ENCODE assay signal across 26 cellular contexts in the genomic region with DNA sequence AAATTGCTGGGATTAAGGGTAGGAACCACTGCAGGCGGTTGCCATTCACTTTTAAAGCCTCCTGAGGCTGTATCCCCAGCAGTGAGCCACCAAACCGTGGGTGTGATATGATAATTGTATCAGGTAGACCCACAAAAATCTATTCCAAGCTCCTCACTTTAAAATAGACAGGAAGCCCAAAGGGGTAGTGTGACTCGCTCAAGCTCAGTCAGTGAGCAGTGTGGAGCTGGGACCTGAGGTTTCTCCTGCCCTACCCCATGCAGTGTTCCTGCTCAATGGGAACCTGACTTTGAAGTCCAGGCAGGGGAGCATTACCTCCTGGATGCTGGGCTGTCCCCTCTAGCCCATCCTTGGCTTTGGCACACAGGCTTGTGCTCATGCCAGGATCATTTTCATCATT. TPM values are rescaled to one million over a fixed set of nuclear protein-coding genes. Genes with fewer than 3 reads are reported as not detected.
"Had no signal": no experiment of that assay in that cellular context is flagged by ENCODE, and none has a peak within 500 bp of the region (broad histone marks: within the 10 kb centered on the region; RNA-seq: fewer than 3 reads in every experiment).

No MANE protein-coding gene starts in this region.

- ATAC-seq: activated CD8-positive, alpha-beta T cell treated with anti-CD3 and anti-CD28 coated beads, Interleukin-2, amount 10 ng/mL, durations not matched to agents 7 days and 5 days; activated naive CD4-positive, alpha-beta T cell treated with anti-CD3 and anti-CD28 coated beads, Interleukin-2, amount 50 U/mL, for 72 hours; effector memory CD8-positive, alpha-beta T cell; left lobe of liver; lower lobe of right lung; right cardiac atrium; T-cell had no signal

- H3K4me3 ChIP-seq: colonic mucosa, dorsolateral prefrontal cortex, lower lobe of right lung, ovary, prostate gland, transverse colon had no signal

- H3K4me1 Mint-ChIP-seq: central memory CD8-positive, alpha-beta T cell; natural killer cell; T-cell had no signal

- H3K9me3 ChIP-seq: colonic mucosa, lower lobe of right lung, ovary, prostate gland, transverse colon had no signal

- H3K36me3 ChIP-seq: colonic mucosa, ovary, prostate gland, transverse colon had no signal

- H3K27ac ChIP-seq: colonic mucosa, dorsolateral prefrontal cortex, lower lobe of right lung, ovary, prostate gland, transverse colon, WERI-Rb-1 had no signal

- H3K4me3 Mint-ChIP-seq: activated CD8-positive, alpha-beta T cell treated with anti-CD3 and anti-CD28 coated beads, Interleukin-2, amount 10 ng/mL, durations not matched to agents 7 days and 5 days; activated T-helper 1 cell treated with anti-CD3 and anti-CD28 coated beads, Interleukin-12 subunit alpha, Interleukin-12 subunit beta, Interleukin-2, Interleukin-4 antibody, amounts not matched to agents 30 ng/mL and 10 ng/mL and 1 ng/mL, durations not matched to agents 14 hours and 24 hours and 36 hours; central memory CD8-positive, alpha-beta T cell; effector memory CD8-positive, alpha-beta T cell; natural killer cell; stimulated activated naive CD8-positive, alpha-beta T cell treated with anti-CD3 and anti-CD28 coated beads, Interleukin-15, Interleukin-2, amounts not matched to agents 100 ng/mL and 50 ng/mL, for 24 hours; T-cell; T-helper 2 cell treated with Interferon-gamma antibody and Interleukin-4, amounts not matched to agents 5 μg/mL and 100 μg/mL, for 36 hours had no signal

- H3K27ac Mint-ChIP-seq: activated CD8-positive, alpha-beta T cell treated with anti-CD3 and anti-CD28 coated beads, Interleukin-2, amount 10 ng/mL, durations not matched to agents 7 days and 5 days; activated naive CD4-positive, alpha-beta T cell treated with anti-CD3 and anti-CD28 coated beads, Interleukin-2, amount 50 U/mL, for 72 hours; activated T-helper 1 cell treated with anti-CD3 and anti-CD28 coated beads, Interleukin-12 subunit alpha, Interleukin-12 subunit beta, Interleukin-2, Interleukin-4 antibody, amounts not matched to agents 30 ng/mL and 10 ng/mL and 1 ng/mL, durations not matched to agents 14 hours and 24 hours and 36 hours; effector memory CD8-positive, alpha-beta T cell; natural killer cell; stimulated activated naive CD8-positive, alpha-beta T cell treated with anti-CD3 and anti-CD28 coated beads, Interleukin-15, Interleukin-2, amounts not matched to agents 100 ng/mL and 50 ng/mL, for 24 hours; T-cell; T-helper 2 cell treated with Interferon-gamma antibody and Interleukin-4, amounts not matched to agents 5 μg/mL and 100 μg/mL, for 36 hours had no signal

- H3K4me1 ChIP-seq: colonic mucosa, lower lobe of right lung, prostate gland, transverse colon had no signal

- H3K27me3 ChIP-seq: colonic mucosa, dorsolateral prefrontal cortex, ovary, transverse colon had no signal

- DNase-seq: activated CD4-positive, alpha-beta T cell treated with anti-CD3 and anti-CD28 coated beads for 1 hour; activated CD4-positive, alpha-beta T cell treated with anti-CD3 and anti-CD28 coated beads, Interleukin-2, amount 50 U/mL, for 1 hour; activated CD8-positive, alpha-beta T cell treated with anti-CD3 and anti-CD28 coated beads, Interleukin-2, amount 10 ng/mL, durations not matched to agents 7 days and 5 days; activated gamma-delta T cell; colonic mucosa; dorsolateral prefrontal cortex; effector memory CD8-positive, alpha-beta T cell; foreskin fibroblast; kidney; lower lobe of right lung; natural killer cell; ovary; right cardiac atrium; stimulated activated CD4-positive, alpha-beta T cell treated with anti-CD3 and anti-CD28 coated beads, Interleukin-4, amount 100 ng/mL, for 4 hours; T-cell; transverse colon; WERI-Rb-1 had no signal

- H3K27me3 Mint-ChIP-seq: central memory CD8-positive, alpha-beta T cell; effector memory CD8-positive, alpha-beta T cell; stimulated activated naive CD8-positive, alpha-beta T cell treated with anti-CD3 and anti-CD28 coated beads, Interleukin-15, Interleukin-2, amounts not matched to agents 100 ng/mL and 50 ng/mL, for 24 hours; T-cell had no signal

- H3K36me3 Mint-ChIP-seq: activated naive CD4-positive, alpha-beta T cell treated with anti-CD3 and anti-CD28 coated beads, Interleukin-2, amount 50 U/mL, for 72 hours; natural killer cell; T-cell had no signal

- H3K9me3 Mint-ChIP-seq: activated naive CD4-positive, alpha-beta T cell treated with anti-CD3 and anti-CD28 coated beads, Interleukin-2, amount 50 U/mL, for 72 hours; activated T-helper 1 cell treated with anti-CD3 and anti-CD28 coated beads, Interleukin-12 subunit alpha, Interleukin-12 subunit beta, Interleukin-2, Interleukin-4 antibody, amounts not matched to agents 30 ng/mL and 10 ng/mL and 1 ng/mL, durations not matched to agents 14 hours and 24 hours and 36 hours; central memory CD8-positive, alpha-beta T cell; effector memory CD8-positive, alpha-beta T cell; natural killer cell; stimulated activated naive CD8-positive, alpha-beta T cell treated with anti-CD3 and anti-CD28 coated beads, Interleukin-15, Interleukin-2, amounts not matched to agents 100 ng/mL and 50 ng/mL, for 24 hours; T-cell; T-helper 2 cell treated with Interferon-gamma antibody and Interleukin-4, amounts not matched to agents 5 μg/mL and 100 μg/mL, for 36 hours had no signal

RNA-seq across cellular contexts. Expression of a gene that starts 53.9 kb away (rescaled TPM):
- total RNA-seq: glomerular endothelial cell had no signal
- polyA plus RNA-seq: fibroblast of lung, ovary, right cardiac atrium had no signal
